In the genomic region with DNA sequence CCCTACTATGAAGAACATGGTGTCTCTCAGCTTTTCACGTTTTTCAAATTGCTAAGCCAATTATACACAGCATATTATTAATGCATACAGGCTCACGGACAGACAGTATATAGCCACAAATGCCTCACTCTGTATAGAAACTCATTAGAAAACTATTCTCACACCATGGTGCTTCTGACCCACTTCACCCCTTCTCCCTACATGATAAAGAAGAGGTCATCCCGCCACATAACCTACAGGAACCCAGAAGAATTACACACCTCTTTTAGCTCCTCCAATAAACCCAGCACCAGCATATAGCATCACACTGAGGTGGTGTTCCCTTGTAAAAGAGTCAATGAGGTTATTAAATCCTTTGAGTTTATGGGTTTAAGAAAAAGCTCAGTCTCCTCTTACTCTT, we compare ENCODE assay signal across 26 cellular contexts. TPM values are rescaled to one million over a fixed set of nuclear protein-coding genes. Genes with fewer than 3 reads are reported as not detected.
DNase-seq lines count a peak whose midpoint lies in the region; ATAC-seq and TF ChIP-seq lines count a peak whose summit lies in the region.
"Had no signal": no experiment of that assay in that cellular context is flagged by ENCODE, and none has a peak within 500 bp of the region (broad histone marks: within the 10 kb centered on the region; RNA-seq: fewer than 3 reads in every experiment).

No MANE protein-coding gene starts in this region.

- H3K27ac Mint-ChIP-seq in GM23338 (no peak overlapping the region), glutamatergic neuron (ENCODE audit: unreplicated experiment) (no peak overlapping the region), type B pancreatic cell (no peak overlapping the region)
- H3K27ac Mint-ChIP-seq: activated T-cell treated with anti-CD3 and anti-CD28 coated beads, Interleukin-2, amount 50 U/mL, for 72 hours; dendritic cell treated with granulocyte-macrophage colony-stimulating factor and Interleukin-4, amounts not matched to agents 40 ng/mL and 50 ng/mL, for 4 days; HFFc6; natural killer cell treated with Interleukin-12 subunit alpha and Interleukin-12 subunit beta and Interleukin-15 and Interleukin-18, amount 100 ng/mL, for 72 hours; T-helper 1 cell treated with Interleukin-12 subunit alpha and Interleukin-12 subunit beta and Interleukin-4 antibody, amounts not matched to agents 30 μg/mL and 1 μg/mL, for 36 hours had no signal

- H3K9me3 Mint-ChIP-seq in GM23338: peaks cover 3% of the 10 kb centered on the region; the same call in 2 of the 3 replicates
- H3K9me3 Mint-ChIP-seq in glutamatergic neuron (ENCODE audit: unreplicated experiment): peaks cover 10% of the 10 kb centered on the region
- H3K9me3 Mint-ChIP-seq in type B pancreatic cell: no peaks in the 10 kb centered on the region
- H3K9me3 Mint-ChIP-seq: activated T-cell treated with anti-CD3 and anti-CD28 coated beads, Interleukin-2, amount 50 U/mL, for 72 hours; dendritic cell treated with granulocyte-macrophage colony-stimulating factor and Interleukin-4, amounts not matched to agents 40 ng/mL and 50 ng/mL, for 4 days; HFFc6; natural killer cell treated with Interleukin-12 subunit alpha and Interleukin-12 subunit beta and Interleukin-15 and Interleukin-18, amount 100 ng/mL, for 72 hours; T-helper 1 cell treated with Interleukin-12 subunit alpha and Interleukin-12 subunit beta and Interleukin-4 antibody, amounts not matched to agents 30 μg/mL and 1 μg/mL, for 36 hours had no signal

- peaks cover 12% of the 10 kb centered on the region for H3K36me3 Mint-ChIP-seq in GM23338 (ENCODE audit: low read depth)
- peaks cover 11% of the 10 kb centered on the region for H3K36me3 Mint-ChIP-seq in glutamatergic neuron (ENCODE audit: unreplicated experiment)
- peaks cover 27% of the 10 kb centered on the region for H3K36me3 Mint-ChIP-seq in type B pancreatic cell

- H3F3A ChIP-seq in GM23338 (replicated peaks; ENCODE audit: low read depth): no peaks in the 10 kb centered on the region
- H3F3A ChIP-seq in PC-9 (ENCODE audit: insufficient read depth, low read depth): peaks cover 16% of the 10 kb centered on the region; the same call in 1 of the 2 replicates

- H3K4me1 Mint-ChIP-seq in GM23338: peaks cover 21% of the 10 kb centered on the region
- peaks cover 31% of the 10 kb centered on the region for H3K4me1 Mint-ChIP-seq in glutamatergic neuron (ENCODE audit: low read depth, unreplicated experiment)
- H3K4me1 Mint-ChIP-seq in type B pancreatic cell (ENCODE audit: unreplicated experiment): peaks cover 21% of the 10 kb centered on the region

- no peaks in the 10 kb centered on the region for H3K9me3 ChIP-seq in PC-9 (ENCODE audit: insufficient read depth, low read depth)
- H3K9me3 ChIP-seq: esophagus muscularis mucosa, SK-N-SH had no signal

- H3K27ac ChIP-seq in GM23338 (ENCODE audit: low read depth): no peak overlapping the region
- H3K27ac ChIP-seq in PC-9: no peak overlapping the region
- H3K27ac ChIP-seq: esophagus muscularis mucosa, foreskin keratinocyte had no signal

- DNase-seq in GM23338 (ENCODE audit: low spot score): no peak
- no peak for DNase-seq in PC-9
- DNase-seq in glutamatergic neuron: no peak
- DNase-seq in type B pancreatic cell (ENCODE audit: extremely low spot score, unreplicated experiment): no peak
- no peak for DNase-seq in pons (ENCODE audit: low spot score)
- DNase-seq: activated CD4-positive, alpha-beta T cell treated with anti-CD3 and anti-CD28 coated beads, Interleukin-2, amount 50 U/mL, for 4 hours; activated T-cell treated with anti-CD3 and anti-CD28 coated beads, Interleukin-2, amount 50 U/mL, for 72 hours; foreskin keratinocyte; HFFc6; KBM-7; kidney glomerular epithelial cell; NCI-H187 treated with DMSO at 0.1 percent for 48 hours; NCI-H2171; NCI-H510A treated with DMSO at 0.1 percent for 48 hours; OCI-M1; SK-N-SH; stimulated activated naive CD4-positive, alpha-beta T cell treated with Interleukin-2 at 50 U/mL for 16 hours had no signal

- no peak for ATAC-seq in GM23338
- ATAC-seq in HG03354 (IDR thresholded peaks at IDR 0.05; ENCODE audit: poor library complexity, severe bottlenecking, unreplicated experiment): no peak
- no peak for ATAC-seq in HG03571 (IDR thresholded peaks at IDR 0.05; ENCODE audit: unreplicated experiment)
- ATAC-seq: activated CD4-positive, CD25-positive, alpha-beta regulatory T cell treated with anti-CD3 and anti-CD28 coated beads, Interleukin-2, amount 50 U/mL, for 24 hours; activated T-cell treated with anti-CD3 and anti-CD28 coated beads, Interleukin-2, amount 50 U/mL, for 72 hours; foreskin keratinocyte; natural killer cell treated with Interleukin-12 subunit alpha and Interleukin-12 subunit beta and Interleukin-15 and Interleukin-18, amount 100 ng/mL, for 72 hours had no signal

- H3K9me2 ChIP-seq in GM23338 (ENCODE audit: insufficient read depth) (no peaks in the 10 kb centered on the region), PC-9 (ENCODE audit: insufficient read depth) (no peaks in the 10 kb centered on the region)
- H3K9me2 ChIP-seq: SK-N-SH had no signal

- CTCF ChIA-PET in PC-9 (lab: Charles Lee): no interaction called here

- H4K20me1 ChIP-seq in GM23338 (replicated peaks; ENCODE audit: insufficient read depth) (peaks cover 79% of the 10 kb centered on the region), PC-9 (ENCODE audit: insufficient read depth) (peaks cover 60% of the 10 kb centered on the region)

- H2AFZ ChIP-seq in GM23338 (no peak overlapping the region), PC-9 (no peak overlapping the region)

- H3K36me3 ChIP-seq in GM23338 (ENCODE audit: insufficient read depth) (peaks cover 38% of the 10 kb centered on the region), PC-9 (ENCODE audit: low read depth) (peaks cover 60% of the 10 kb centered on the region)

- H3K27me3 Mint-ChIP-seq in GM23338 (ENCODE audit: insufficient read depth, low read depth, poor library complexity): peaks cover 15% of the 10 kb centered on the region
- H3K27me3 Mint-ChIP-seq in glutamatergic neuron (ENCODE audit: unreplicated experiment): peaks cover 7% of the 10 kb centered on the region
- no peaks in the 10 kb centered on the region for H3K27me3 Mint-ChIP-seq in type B pancreatic cell
- H3K27me3 Mint-ChIP-seq: central memory CD8-positive, alpha-beta T cell had no signal

- H3K27me3 ChIP-seq in GM23338 (ENCODE audit: insufficient read depth) (no peaks in the 10 kb centered on the region), PC-9 (ENCODE audit: insufficient read depth, low read depth) (no peaks in the 10 kb centered on the region)
- H3K27me3 ChIP-seq: esophagus muscularis mucosa, foreskin keratinocyte had no signal

- 0 out of 4 replicates have a peak, but pooled peaks of 1 of the 2 experiments have one; percentile 12 for TF ChIP-seq CTCF in GM23338 (conservative IDR thresholded peaks at IDR 0.05; ENCODE audit: low read depth in 2 of 2)
- no peak for TF ChIP-seq CTCF in PC-9 (conservative IDR thresholded peaks at IDR 0.05)
- TF ChIP-seq CTCF in glutamatergic neuron (IDR thresholded peaks at IDR 0.05; ENCODE audit: partially characterized antibody, unreplicated experiment): peak; percentile 27
- peak; percentile 55 for TF ChIP-seq CTCF in type B pancreatic cell (conservative IDR thresholded peaks at IDR 0.05)

- H3K79me2 ChIP-seq in GM23338 (replicated peaks; ENCODE audit: insufficient read depth): peaks cover 100% of the 10 kb centered on the region
- H3K79me2 ChIP-seq in PC-9 (ENCODE audit: low read depth): peaks cover 100% of the 10 kb centered on the region

- POLR2A ChIA-PET in PC-9 (lab: Charles Lee; ENCODE audit: unreplicated experiment): interaction anchor here (0.6 kb wide), 1 partner anchor 54 kb away, joined by 20 read pairs; no protein-coding TSS in a partner anchor

- peaks cover 54% of the 10 kb centered on the region for H3K4me1 ChIP-seq in GM23338 (ENCODE audit: insufficient read depth)
- H3K4me1 ChIP-seq in PC-9 (replicated peaks; ENCODE audit: insufficient read depth): peaks cover 32% of the 10 kb centered on the region

- peak overlapping the region; percentile 94 for H3K4me2 ChIP-seq in GM23338
- peak overlapping the region; percentile 95; the same call in 1 of the 2 replicates for H3K4me2 ChIP-seq in PC-9
- H3K4me2 ChIP-seq: SK-N-SH had no signal

- intact Hi-C loops in PC-9 (cut with micrococcal nuclease; ENCODE audit: unreplicated experiment): loop anchor here (10.0 kb wide), 4 partner anchors 651 to 1509 kb away; no protein-coding TSS in a partner anchor

- BruUV-seq in PC-9 (replicated peaks; lab: Mats Ljungman, UMichigan): no TSS peak

- no peak overlapping the region for H3K4me3 Mint-ChIP-seq in GM23338
- no peak overlapping the region for H3K4me3 Mint-ChIP-seq in glutamatergic neuron (ENCODE audit: unreplicated experiment)
- no peak overlapping the region for H3K4me3 Mint-ChIP-seq in type B pancreatic cell
- H3K4me3 Mint-ChIP-seq: activated T-cell treated with anti-CD3 and anti-CD28 coated beads, Interleukin-2, amount 50 U/mL, for 72 hours; central memory CD8-positive, alpha-beta T cell; dendritic cell treated with granulocyte-macrophage colony-stimulating factor and Interleukin-4, amounts not matched to agents 40 ng/mL and 50 ng/mL, for 4 days; HFFc6; natural killer cell treated with Interleukin-12 subunit alpha and Interleukin-12 subunit beta and Interleukin-15 and Interleukin-18, amount 100 ng/mL, for 72 hours; T-helper 1 cell treated with Interleukin-12 subunit alpha and Interleukin-12 subunit beta and Interleukin-4 antibody, amounts not matched to agents 30 μg/mL and 1 μg/mL, for 36 hours had no signal

- H3K4me3 ChIP-seq in GM23338: peak overlapping the region; percentile 82
- H3K4me3 ChIP-seq in PC-9: no peak overlapping the region; the same call in 1 of the 2 replicates
- H3K4me3 ChIP-seq: lung had no signal

TF ChIP-seq in GM23338, 12 proteins besides CTCF, POLR2A, EP300 and RAD21 (continues in another document):
- TF ChIP-seq ETS1 (IDR thresholded peaks at IDR 0.05): no peak
- TF ChIP-seq JUNB (IDR thresholded peaks at IDR 0.05; ENCODE audit: unreplicated experiment): no peak
- TF ChIP-seq ZNF114 (CRISPR knock-in tag; IDR thresholded peaks at IDR 0.05): no peak
- no peak for TF ChIP-seq STAT1 (IDR thresholded peaks at IDR 0.05; ENCODE audit: unreplicated experiment)
- TF ChIP-seq ZNF331 (CRISPR knock-in tag; IDR thresholded peaks at IDR 0.05; ENCODE audit: low read depth): no peak
- TF ChIP-seq NANOG (IDR thresholded peaks at IDR 0.05; ENCODE audit: borderline replicate concordance): no peak

RNA-seq across cellular contexts. Expression of gene TLE1, which starts 5.6 kb away (rescaled TPM):
- total RNA-seq in GM23338 (2014; rRNA removed; shearing (Covaris generic)): 125 and 132 TPM in 2 replicates
- 58.1 and 59.1 TPM in 2 replicates for polyA plus RNA-seq in GM23338 (2016; fragmentation: Nextera tagmentation; extraction: Ambion mirVana)
- total RNA-seq in PC-9 (2021) (69.9 and 80.9 TPM in 2 replicates), glutamatergic neuron (ENCODE audit: unreplicated experiment) (345 TPM), type B pancreatic cell (ENCODE audit: low replicate concordance) (40.2 and 99.6 TPM in 2 replicates)
